18 cellular contexts compared by ENCODE assay signal in genomic region chr20:44432618-44433577, GRCh38. TPM values are rescaled to one million over a fixed set of nuclear protein-coding genes. Genes with fewer than 3 reads are reported as not detected.
A peak's percentile ranks its signal among the peaks of the same experiment; 100 is the strongest.
DNase-seq lines count a peak whose midpoint lies in the region; ATAC-seq, FAIRE-seq and TF ChIP-seq lines count a peak whose summit lies in the region.
"Had no signal": no experiment of that assay in that cellular context is flagged by ENCODE, and none has a peak within 500 bp of the region (broad histone marks: within the 10 kb centered on the region; RNA-seq: fewer than 3 reads in every experiment).

No MANE protein-coding gene starts in this region.

- no peak overlapping the region; the same call in 1 of the 2 replicates for H3K9ac ChIP-seq in HepG2 (ENCODE audit: insufficient read depth, low read depth, low read length)
- H3K9ac ChIP-seq: BLaER1 had no signal

- H3K27ac ChIP-seq in HepG2 (ENCODE audit: extremely low read length, insufficient read depth, low read length) (peak overlapping the region; percentile 79), muscle layer of duodenum (ENCODE audit: low read length) (peak overlapping the region; percentile 24), transverse colon (peak overlapping the region; percentile 79 to 89 (median 86))
- H3K27ac ChIP-seq: 22Rv1, A549, BLaER1 had no signal

- H3K36me3 Mint-ChIP-seq in activated naive CD8-positive, alpha-beta T cell treated with anti-CD3 and anti-CD28 coated beads for 36 hours = no peaks in the 10 kb centered on the region
- no peaks in the 10 kb centered on the region for H3K36me3 Mint-ChIP-seq in activated naive CD8-positive, alpha-beta T cell treated with anti-CD3 and anti-CD28 coated beads, Interleukin-2, amount 50 U/mL, for 24 hours (ENCODE audit: low read depth)
- H3K36me3 Mint-ChIP-seq in activated naive CD4-positive, alpha-beta T cell treated with anti-CD3 and anti-CD28 coated beads, Interleukin-2, amount 50 U/mL, for 72 hours = no peaks in the 10 kb centered on the region
- H3K36me3 Mint-ChIP-seq: CD14-positive monocyte; CD4-positive, alpha-beta memory T cell had no signal

- no peaks in the 10 kb centered on the region for H3K4me1 Mint-ChIP-seq in activated naive CD8-positive, alpha-beta T cell treated with anti-CD3 and anti-CD28 coated beads for 36 hours
- no peaks in the 10 kb centered on the region for H3K4me1 Mint-ChIP-seq in activated naive CD8-positive, alpha-beta T cell treated with anti-CD3 and anti-CD28 coated beads, Interleukin-2, amount 50 U/mL, for 24 hours
- H3K4me1 Mint-ChIP-seq: CD4-positive, alpha-beta memory T cell; H9 had no signal

- TF ChIP-seq EP300 in HepG2 (IDR thresholded peaks at IDR 0.05; ENCODE audit: low read depth in 2 of 2, low read length in 2 of 2) (no peak), HepG2 (CRISPR knock-in tag; IDR thresholded peaks at IDR 0.05; ENCODE audit: borderline replicate concordance) (no peak), transverse colon (IDR thresholded peaks at IDR 0.05; ENCODE audit: low read depth) (no peak)

- no peaks in the 10 kb centered on the region for H3K9me3 Mint-ChIP-seq in activated naive CD8-positive, alpha-beta T cell treated with anti-CD3 and anti-CD28 coated beads for 36 hours
- H3K9me3 Mint-ChIP-seq in activated naive CD8-positive, alpha-beta T cell treated with anti-CD3 and anti-CD28 coated beads, Interleukin-2, amount 50 U/mL, for 24 hours = no peaks in the 10 kb centered on the region
- no peaks in the 10 kb centered on the region for H3K9me3 Mint-ChIP-seq in activated naive CD4-positive, alpha-beta T cell treated with anti-CD3 and anti-CD28 coated beads, Interleukin-2, amount 50 U/mL, for 72 hours
- H3K9me3 Mint-ChIP-seq: CD4-positive, alpha-beta memory T cell; H9 had no signal

- peak overlapping the region; percentile 87; the same call in 1 of the 2 replicates for H3K4me2 ChIP-seq in HepG2 (ENCODE audit: low read depth, low read length)
- H3K4me2 ChIP-seq: A549, BLaER1 had no signal

- no peak overlapping the region for H3K4me3 Mint-ChIP-seq in activated naive CD8-positive, alpha-beta T cell treated with anti-CD3 and anti-CD28 coated beads for 36 hours
- H3K4me3 Mint-ChIP-seq in activated naive CD8-positive, alpha-beta T cell treated with anti-CD3 and anti-CD28 coated beads, Interleukin-2, amount 50 U/mL, for 24 hours = no peak overlapping the region
- H3K4me3 Mint-ChIP-seq: CD14-positive monocyte; CD4-positive, alpha-beta memory T cell; H9 had no signal

- H3K27me3 ChIP-seq in HepG2 (ENCODE audit: control insufficient read depth in 1 of 2, insufficient read depth in 2 of 2, low read length in 2 of 2) (no peaks in the 10 kb centered on the region), muscle layer of duodenum (ENCODE audit: low read depth, low read length) (peaks cover 6% of the 10 kb centered on the region), transverse colon (no peaks in the 10 kb centered on the region)
- H3K27me3 ChIP-seq: BLaER1 had no signal

- H3K36me3 ChIP-seq in HepG2 (replicated peaks in 1 of 2; ENCODE audit: control insufficient read depth in 1 of 2, insufficient read depth in 2 of 2, low read length in 2 of 2) = peaks cover 16 to 25% of the 10 kb centered on the region in 2 experiments
- no peaks in the 10 kb centered on the region for H3K36me3 ChIP-seq in muscle layer of duodenum (ENCODE audit: control insufficient read depth in 1 of 2, insufficient read depth in 2 of 2, low read length in 2 of 2)
- no peaks in the 10 kb centered on the region for H3K36me3 ChIP-seq in transverse colon
- H3K36me3 ChIP-seq: BLaER1 had no signal

- CTCF ChIA-PET in HepG2 (lab: Yijun Ruan, JAX; ENCODE audit: low intra/inter-chr PET ratio, low total read pairs) = no interaction called here

- no peak for TF ChIP-seq CTCF in HepG2 (CRISPR knock-in tag; IDR thresholded peaks at IDR 0.05)
- TF ChIP-seq CTCF in transverse colon (IDR thresholded peaks at IDR 0.05) = no peak

- H3K4me1 ChIP-seq in HepG2 (ENCODE audit: insufficient read depth, low read length) (peaks cover 95% of the 10 kb centered on the region), muscle layer of duodenum (ENCODE audit: control insufficient read depth in 1 of 2, insufficient read depth in 2 of 2, low read length in 2 of 2) (no peaks in the 10 kb centered on the region), transverse colon (peaks cover 0 to 33% (median 21%) of the 10 kb centered on the region in 4 donors)
- H3K4me1 ChIP-seq: BLaER1 had no signal

- ATAC-seq in activated naive CD8-positive, alpha-beta T cell treated with anti-CD3 and anti-CD28 coated beads, Interleukin-2, amount 50 U/mL, for 24 hours = no peak
- no peak for ATAC-seq in HepG2
- ATAC-seq in activated naive CD4-positive, alpha-beta T cell treated with anti-CD3 and anti-CD28 coated beads, Interleukin-2, amount 50 U/mL, for 72 hours = no peak
- ATAC-seq in GM21367 (IDR thresholded peaks at IDR 0.05; ENCODE audit: unreplicated experiment) = no peak

- no peak for DNase-seq in activated naive CD8-positive, alpha-beta T cell treated with anti-CD3 and anti-CD28 coated beads for 36 hours
- DNase-seq in activated naive CD8-positive, alpha-beta T cell treated with anti-CD3 and anti-CD28 coated beads, Interleukin-2, amount 50 U/mL, for 24 hours = no peak
- DNase-seq in HepG2 (ENCODE audit: low spot score) (no peak), transverse colon (no peak), SHP77 treated with DMSO at 0.1 percent for 48 hours (lab: John Stamatoyannopoulos, UW) (no peak)
- DNase-seq in activated naive CD4-positive, alpha-beta T cell treated with anti-CD3 and anti-CD28 coated beads, Interleukin-2, amount 50 U/mL, for 72 hours (ENCODE audit: low spot score in 2 of 2) = no peak
- DNase-seq: Calu3; CD4-positive, alpha-beta memory T cell; DMS79 treated with DMSO at 0.1 percent for 48 hours; GF-D8; H9 had no signal

- peaks cover 8% of the 10 kb centered on the region for H3K27me3 Mint-ChIP-seq in activated naive CD8-positive, alpha-beta T cell treated with anti-CD3 and anti-CD28 coated beads for 36 hours
- H3K27me3 Mint-ChIP-seq in activated naive CD8-positive, alpha-beta T cell treated with anti-CD3 and anti-CD28 coated beads, Interleukin-2, amount 50 U/mL, for 24 hours = peaks cover 4% of the 10 kb centered on the region

- no peaks in the 10 kb centered on the region for H3K79me2 ChIP-seq in HepG2 (ENCODE audit: insufficient read depth, low read length)

- no peak overlapping the region for H2AFZ ChIP-seq in HepG2 (ENCODE audit: low read length)

- intact Hi-C loops in HepG2 (cut with micrococcal nuclease; ENCODE audit: unreplicated experiment) (no loop called here), transverse colon (cut with DNase I; ENCODE audit: low total_unique reads) (loop anchor here (5.0 kb wide), 1 partner anchor 561 kb away; no protein-coding TSS in a partner anchor)

- 90% methylated on average over 8 of the region's 8 CpGs for WGBS in HepG2 (ENCODE audit: low lambda C conversion rate)
- WGBS in transverse colon (ENCODE audit: low coverage in 1 of 2), 2 donors = 72 to 74% methylated on average over 8 of the region's 8 CpGs

- peak; percentile 20 to 49; a peak in 2 of 4 replicates for TF ChIP-seq POLR2A in HepG2 (IDR thresholded peaks at IDR 0.05; ENCODE audit: insufficient read depth in 1 of 2, low read depth in 2 of 2, low read length in 2 of 2)
- TF ChIP-seq POLR2A in transverse colon (IDR thresholded peaks at IDR 0.05) = no peak

- no TSS peak for BruUV-seq in HepG2 (replicated peaks; lab: Mats Ljungman, UMichigan)

- H3K27ac Mint-ChIP-seq in activated naive CD8-positive, alpha-beta T cell treated with anti-CD3 and anti-CD28 coated beads for 36 hours = peak overlapping the region; percentile 6
- H3K27ac Mint-ChIP-seq in activated naive CD8-positive, alpha-beta T cell treated with anti-CD3 and anti-CD28 coated beads, Interleukin-2, amount 50 U/mL, for 24 hours = no peak overlapping the region
- H3K27ac Mint-ChIP-seq in activated naive CD4-positive, alpha-beta T cell treated with anti-CD3 and anti-CD28 coated beads, Interleukin-2, amount 50 U/mL, for 72 hours = no peak overlapping the region
- H3K27ac Mint-ChIP-seq: CD14-positive monocyte, H9 had no signal

- no peak overlapping the region; a peak in 1 of 6 replicates for H3K4me3 ChIP-seq in HepG2 (replicated peaks in 1 of 3; ENCODE audit: insufficient read depth in 1 of 3, low read depth in 2 of 3, low read length in 3 of 3)
- no peak overlapping the region for H3K4me3 ChIP-seq in muscle layer of duodenum (ENCODE audit: low read depth in 1 of 2, low read length in 2 of 2)
- no peak overlapping the region for H3K4me3 ChIP-seq in transverse colon
- H3K4me3 ChIP-seq: A549, BLaER1 had no signal

- POLR2A ChIA-PET in HepG2 (lab: Yijun Ruan, JAX) = interaction anchor here (1.1 to 7.5 kb wide), 20 partner anchors 10 to 223 kb away, joined by 3 to 107 read pairs (median 12); partner anchors contain the start of genes HNF4A, OSER1, SERINC3 and TTPAL

- no peak for TF ChIP-seq RAD21 in HepG2 (CRISPR knock-in tag; IDR thresholded peaks at IDR 0.05)

- in situ Hi-C loops in HepG2 (cut with HindIII; ENCODE audit: extremely low pct_ligation_motif_present, low pct_unique_long_range_greater_than_20kb) = no loop called here
- in situ Hi-C loops in transverse colon (cut with MboI; ENCODE audit: low pct_ligation_motif_present in 1 of 4, low pct_unique_long_range_greater_than_20kb in 1 of 4, low sequenced_read_pairs in 3 of 4) = no loop called here

- H4K20me1 ChIP-seq in HepG2 (ENCODE audit: insufficient read depth, low read length) = no peaks in the 10 kb centered on the region
- H4K20me1 ChIP-seq: BLaER1 had no signal

- FAIRE-seq in HepG2 (lab: Jason Lieb, UNC) = no peak
- FAIRE-seq: A549, H1 had no signal

- H3K9me3 ChIP-seq in HepG2 (ENCODE audit: low read length) (no peaks in the 10 kb centered on the region), muscle layer of duodenum (ENCODE audit: control insufficient read depth in 1 of 2, low read length in 2 of 2) (no peaks in the 10 kb centered on the region), transverse colon (no peaks in the 10 kb centered on the region)
- H3K9me3 ChIP-seq: A549, BLaER1 had no signal

RNA-seq across cellular contexts. Expression of gene TTPAL, which starts 42.8 kb away (rescaled TPM):
- 10 to 100 TPM; 30.1 to 31.4 TPM for total RNA-seq in activated naive CD8-positive, alpha-beta T cell treated with anti-CD3 and anti-CD28 coated beads for 36 hours
- 18.8 and 25.0 TPM in 2 replicates for total RNA-seq in HepG2 (2016; rRNA removed; fragmentation: Illumina TruSeq; extraction: Trizol)
- total RNA-seq in HepG2 (2016; cell fraction: cytosol; rRNA removed; fragmentation: Illumina TruSeq; extraction: Trizol; ENCODE audit: low read depth) = 5.5 and 6.4 TPM in 2 replicates
- total RNA-seq in HepG2 (2016; cell fraction: insoluble cytoplasmic fraction; rRNA removed; fragmentation: Illumina TruSeq; extraction: Trizol) = 18.9 and 20.5 TPM in 2 replicates
- total RNA-seq in HepG2 (2016; cell fraction: membrane; rRNA removed; fragmentation: Illumina TruSeq; extraction: Trizol) = 9.4 and 11.1 TPM in 2 replicates
- total RNA-seq in HepG2 (2016; cell fraction: nucleus; rRNA removed; fragmentation: Illumina TruSeq; extraction: Trizol) = 12.8 and 13.9 TPM in 2 replicates
- 4.3 and 6.5 TPM in 2 replicates for polyA plus RNA-seq in HepG2 (2011; rRNA removed)
- 2.9 and 4.0 TPM in 2 replicates for polyA plus RNA-seq in HepG2 (2011; cell fraction: cytosol; rRNA removed)
- polyA plus RNA-seq in HepG2 (2011; cell fraction: nucleus; rRNA removed) = 7.3 and 9.9 TPM in 2 replicates
- 6.4 and 9.2 TPM in 2 replicates for polyA plus RNA-seq in HepG2 (2012)
- polyA plus RNA-seq in HepG2 (2016; cell fraction: cytosol; fragmentation: Illumina TruSeq; extraction: Trizol; ENCODE audit: low read depth) = 0.79 and 1.3 TPM in 2 replicates
- 16.0 and 18.5 TPM in 2 replicates for polyA plus RNA-seq in HepG2 (2016; cell fraction: insoluble cytoplasmic fraction; fragmentation: Illumina TruSeq; extraction: Trizol; ENCODE audit: low read depth)
- 3.7 and 4.2 TPM in 2 replicates for polyA plus RNA-seq in HepG2 (2016; cell fraction: membrane; fragmentation: Illumina TruSeq; extraction: Trizol; ENCODE audit: low read depth)
- polyA plus RNA-seq in HepG2 (2016; cell fraction: nucleus; fragmentation: Illumina TruSeq; extraction: Trizol; ENCODE audit: insufficient read depth, low read depth) = 19.0 and 22.5 TPM in 2 replicates
- 13.1 and 21.0 TPM in 2 replicates for polyA minus RNA-seq in HepG2 (2011; rRNA and poly(A)+ RNA removed; ENCODE audit: low replicate concordance)
- 5.7 and 6.9 TPM in 2 replicates for polyA minus RNA-seq in HepG2 (2011; cell fraction: cytosol; rRNA and poly(A)+ RNA removed)
- polyA minus RNA-seq in HepG2 (2011; cell fraction: nucleus; rRNA and poly(A)+ RNA removed) = 6.1 and 6.7 TPM in 2 replicates
- total RNA-seq in transverse colon = 10 to 100 TPM in 2 of 4 donors, 1 to 10 TPM in 2; 6.8 to 20.9 (median 9.2) TPM
- 10 to 100 TPM in 1 of 2 donors, 1 to 10 TPM in 1; 7.5 to 15.4 TPM for total RNA-seq in activated naive CD4-positive, alpha-beta T cell treated with anti-CD3 and anti-CD28 coated beads, Interleukin-2, amount 50 U/mL, for 72 hours

Comparison
In these comparisons a context has a peak if more than half of its experiments do, and no peak if none do; other contexts are left out.
1. H3K27ac ChIP-seq: peak in every context shown above with its lines; median percentile 86 in transverse colon; 79 in HepG2; 24 in muscle layer of duodenum.